18 cellular contexts compared by ENCODE assay signal in genomic region chr11:130512662-130513061, GRCh38.
DNase-seq lines count a peak whose midpoint lies in the region; ATAC-seq and TF ChIP-seq lines count a peak whose summit lies in the region.
"Had no signal": no experiment of that assay in that cellular context is flagged by ENCODE, and none has a peak within 500 bp of the region (broad histone marks: within the 10 kb centered on the region; RNA-seq: fewer than 3 reads in every experiment).

No MANE protein-coding gene starts in this region.

- H3K36me3 ChIP-seq in IMR-90 (ENCODE audit: control insufficient read depth, insufficient read depth, low read length) (no peaks in the 10 kb centered on the region), gastroesophageal sphincter (no peaks in the 10 kb centered on the region), H7 (replicated peaks; ENCODE audit: control insufficient read depth, insufficient read depth, low read length) (no peaks in the 10 kb centered on the region)
- H3K36me3 ChIP-seq: MG63 had no signal

- H3K9me3 ChIP-seq in IMR-90 (ENCODE audit: control insufficient read depth, insufficient read depth, low read length) (no peaks in the 10 kb centered on the region), gastroesophageal sphincter (no peaks in the 10 kb centered on the region)

- BruUV-seq in IMR-90 (replicated peaks; lab: Mats Ljungman, UMichigan): no TSS peak

- H2BK120ac ChIP-seq in IMR-90 (ENCODE audit: low read depth, low read length): peak overlapping the region; percentile 16; the same call in 1 of the 2 replicates

- no peak overlapping the region for H3K23ac ChIP-seq in IMR-90 (ENCODE audit: low read depth, low read length)

- TF ChIP-seq RAD21 in IMR-90 (IDR thresholded peaks at IDR 0.05; ENCODE audit: low read length): no peak

- peaks cover 23% of the 10 kb centered on the region for H3K4me1 Mint-ChIP-seq in neural crest cell
- no peaks in the 10 kb centered on the region for H3K4me1 Mint-ChIP-seq in T-helper 2 cell treated with Interferon-gamma antibody and Interleukin-4, amounts not matched to agents 5 μg/mL and 100 μg/mL, for 36 hours (ENCODE audit: low read depth)
- H3K4me1 Mint-ChIP-seq: B cell had no signal

- TF ChIP-seq EP300 in gastroesophageal sphincter (IDR thresholded peaks at IDR 0.05): no peak

- H4K5ac ChIP-seq in IMR-90 (ENCODE audit: low read depth, low read length): no peak overlapping the region

- H3K14ac ChIP-seq in IMR-90 (replicated peaks; ENCODE audit: low read depth, low read length): no peak overlapping the region

- peak overlapping the region; percentile 75 for H3K27ac Mint-ChIP-seq in neural crest cell (ENCODE audit: unreplicated experiment)
- no peak overlapping the region for H3K27ac Mint-ChIP-seq in T-helper 2 cell treated with Interferon-gamma antibody and Interleukin-4, amounts not matched to agents 5 μg/mL and 100 μg/mL, for 36 hours
- H3K27ac Mint-ChIP-seq: B cell, GM23338 had no signal

- intact Hi-C loops in IMR-90 (cut with micrococcal nuclease): no loop called here

- no peak overlapping the region for H2BK15ac ChIP-seq in IMR-90 (ENCODE audit: low read depth, low read length)

- TF ChIP-seq POLR2A in IMR-90 (IDR thresholded peaks at IDR 0.05; ENCODE audit: low read depth, low read length) (no peak), gastroesophageal sphincter (IDR thresholded peaks at IDR 0.05) (no peak)

- H3K9me3 Mint-ChIP-seq in neural crest cell: peaks cover 8% of the 10 kb centered on the region
- H3K9me3 Mint-ChIP-seq in T-helper 2 cell treated with Interferon-gamma antibody and Interleukin-4, amounts not matched to agents 5 μg/mL and 100 μg/mL, for 36 hours: peaks cover 6% of the 10 kb centered on the region

- CTCF ChIA-PET in IMR-90 (lab: Yijun Ruan, JAX): no interaction called here

- H3K9me1 ChIP-seq in IMR-90 (ENCODE audit: insufficient read depth, low read length): peaks cover 11% of the 10 kb centered on the region; the same call in 1 of the 2 replicates

- H2AK5ac ChIP-seq in IMR-90 (ENCODE audit: low read depth, low read length): 0 out of 2 replicates have a peak overlapping the region, but pooled peaks have one; percentile 11

- in situ Hi-C loops in IMR-90 (cut with MboI; ENCODE audit: low sequenced_read_pairs): no loop called here

- H2AFZ ChIP-seq in IMR-90 (replicated peaks; ENCODE audit: low read length, poor library complexity): no peak overlapping the region
- H2AFZ ChIP-seq: GM23338 had no signal

- no peak overlapping the region for H2BK20ac ChIP-seq in IMR-90 (ENCODE audit: low read depth, low read length)

- H3K36me3 Mint-ChIP-seq in neural crest cell (ENCODE audit: low read depth): peaks cover 8% of the 10 kb centered on the region
- no peaks in the 10 kb centered on the region for H3K36me3 Mint-ChIP-seq in T-helper 2 cell treated with Interferon-gamma antibody and Interleukin-4, amounts not matched to agents 5 μg/mL and 100 μg/mL, for 36 hours (ENCODE audit: low read depth)

- no peaks in the 10 kb centered on the region for H3K79me1 ChIP-seq in IMR-90 (ENCODE audit: low read depth in 1 of 2, low read length in 2 of 2)

- H3K27me3 Mint-ChIP-seq in neural crest cell (ENCODE audit: low read depth): no peaks in the 10 kb centered on the region
- H3K27me3 Mint-ChIP-seq in T-helper 2 cell treated with Interferon-gamma antibody and Interleukin-4, amounts not matched to agents 5 μg/mL and 100 μg/mL, for 36 hours (ENCODE audit: low read depth): no peaks in the 10 kb centered on the region

- H3K9ac ChIP-seq in IMR-90 (ENCODE audit: low read depth, low read length): no peak overlapping the region

- WGBS in IMR-90 (ENCODE audit: extremely low coverage in 2 of 2, insufficient read length in 1 of 2), 2 experiments: no CpG with 5 or more reads among the region's 4 CpGs
- 83% methylated on average over 2 of the region's 4 CpGs for WGBS in gastroesophageal sphincter (ENCODE audit: low coverage in 1 of 2), 2 donors

- POLR2A ChIA-PET in IMR-90 (lab: Charles Lee; ENCODE audit: unreplicated experiment): no interaction called here

- H3K56ac ChIP-seq in IMR-90 (ENCODE audit: extremely low read depth, insufficient read depth, low read length): no peak overlapping the region

- H3K18ac ChIP-seq in IMR-90 (ENCODE audit: low read depth, low read length): peak overlapping the region; percentile 18; the same call in 1 of the 2 replicates

- H3K27me3 ChIP-seq in IMR-90 (ENCODE audit: control insufficient read depth, insufficient read depth, low read length): no peaks in the 10 kb centered on the region
- H3K27me3 ChIP-seq in gastroesophageal sphincter: no peaks in the 10 kb centered on the region
- H3K27me3 ChIP-seq in H7 (ENCODE audit: control insufficient read depth, insufficient read depth, low read length): no peaks in the 10 kb centered on the region
- H3K27me3 ChIP-seq: MG63 had no signal

- H4K91ac ChIP-seq in IMR-90 (ENCODE audit: insufficient read depth, low read depth, low read length): no peak overlapping the region

- TF ChIP-seq CTCF in IMR-90 (conservative IDR thresholded peaks at IDR 0.05; ENCODE audit: low read depth, low read length): no peak
- TF ChIP-seq CTCF in gastroesophageal sphincter (IDR thresholded peaks at IDR 0.05): no peak
- no peak for TF ChIP-seq CTCF in neural crest cell (conservative IDR thresholded peaks at IDR 0.05)
- TF ChIP-seq CTCF in foreskin fibroblast (IDR thresholded peaks at IDR 0.05; ENCODE audit: low read depth, low read length): no peak

- H4K8ac ChIP-seq in IMR-90 (ENCODE audit: low read depth in 2 of 2, low read length in 2 of 2): no peak overlapping the region

- H3K4me3 Mint-ChIP-seq in neural crest cell: no peak overlapping the region
- H3K4me3 Mint-ChIP-seq in T-helper 2 cell treated with Interferon-gamma antibody and Interleukin-4, amounts not matched to agents 5 μg/mL and 100 μg/mL, for 36 hours: no peak overlapping the region
- H3K4me3 Mint-ChIP-seq: B cell, GM23338 had no signal

- H2BK5ac ChIP-seq in IMR-90 (ENCODE audit: low read depth, low read length, poor library complexity, severe bottlenecking): no peak overlapping the region

- dilution Hi-C loops in IMR-90 (cut with HindIII; ENCODE audit: low sequenced_read_pairs, unreplicated experiment): no loop called here

- H3K27ac ChIP-seq in IMR-90 (ENCODE audit: insufficient read depth, low read length) (no peak overlapping the region), gastroesophageal sphincter (peak overlapping the region in 1 of 4 donors; percentile 15)

- no peak overlapping the region for H3K4me2 ChIP-seq in IMR-90 (ENCODE audit: low read depth, low read length)
- H3K4me2 ChIP-seq: GM23338 had no signal

- H3K4me3 ChIP-seq in IMR-90 (ENCODE audit: insufficient read depth, low read depth, low read length) (no peak overlapping the region), gastroesophageal sphincter (no peak overlapping the region), H7 (ENCODE audit: insufficient read depth, low read depth, low read length) (no peak overlapping the region), foreskin fibroblast (ENCODE audit: low read depth in 1 of 2, low read length in 2 of 2) (no peak overlapping the region)
- H3K4me3 ChIP-seq: GM23338, MG63 had no signal

- ATAC-seq in IMR-90 (ENCODE audit: low read depth) (no peak), gastroesophageal sphincter (peak; percentile 32)
- ATAC-seq: GM23338 had no signal

- DNase-seq in NCI-H82 (lab: John Stamatoyannopoulos, UW) (peak; percentile 28), NCI-H82 treated with DMSO at 0.1 percent for 48 hours (lab: John Stamatoyannopoulos, UW; ENCODE audit: unreplicated experiment) (no peak), IMR-90 (no peak), neural crest cell (ENCODE audit: low read depth, low spot score) (no peak), H7 (no peak), foreskin fibroblast (no peak)
- no peak for DNase-seq in T-helper 2 cell treated with Interferon-gamma antibody and Interleukin-4, amounts not matched to agents 5 μg/mL and 100 μg/mL, for 36 hours (ENCODE audit: low spot score)
- DNase-seq: 8988T; GF-D8; Kasumi-1; NCI-H1048; NCI-H1436; NCI-H2171; NK-92 treated with Interleukin-12 subunit alpha and Interleukin-12 subunit beta, amount 100 ng/mL, for 24 hours had no signal

- peaks cover 34% of the 10 kb centered on the region for H3K4me1 ChIP-seq in IMR-90 (ENCODE audit: control insufficient read depth, insufficient read depth, low read length)
- peaks cover 3 to 37% (median 5%) of the 10 kb centered on the region in 3 donors for H3K4me1 ChIP-seq in gastroesophageal sphincter

- no peak overlapping the region for H3K4ac ChIP-seq in IMR-90 (ENCODE audit: low read depth, low read length)

- no peaks in the 10 kb centered on the region for H4K20me1 ChIP-seq in IMR-90 (ENCODE audit: insufficient read depth, low read length)

- no peak overlapping the region for H2AK9ac ChIP-seq in IMR-90 (replicated peaks; ENCODE audit: low read depth, low read length, poor library complexity)

TF ChIP-seq in IMR-90, 13 proteins besides CTCF, POLR2A, EP300 and RAD21 (continues in another document):
- TF ChIP-seq CHD1 (IDR thresholded peaks at IDR 0.05; ENCODE audit: low read depth, low read length): no peak
- no peak for TF ChIP-seq NFE2L2 (IDR thresholded peaks at IDR 0.05; ENCODE audit: low read depth, low read length)
- TF ChIP-seq SMC3 (IDR thresholded peaks at IDR 0.05; ENCODE audit: low read depth, low read length): no peak
- TF ChIP-seq MAZ (IDR thresholded peaks at IDR 0.05; ENCODE audit: borderline replicate concordance, low read depth, low read length): no peak
- no peak for TF ChIP-seq USF2 (IDR thresholded peaks at IDR 0.05; ENCODE audit: low read depth, low read length)
- no peak for TF ChIP-seq RCOR1 (IDR thresholded peaks at IDR 0.05; ENCODE audit: insufficient replicate concordance, low read length)
- no peak for TF ChIP-seq ELK1 (IDR thresholded peaks at IDR 0.05; ENCODE audit: borderline replicate concordance, low read depth, low read length)
- TF ChIP-seq MXI1 (IDR thresholded peaks at IDR 0.05; ENCODE audit: borderline replicate concordance, low read depth, low read length): no peak
- TF ChIP-seq BHLHE40 (IDR thresholded peaks at IDR 0.05; ENCODE audit: low read depth, low read length): no peak
